Comparison of ENCODE assay signal across 21 cellular contexts in genomic region chr20:63233061-63233344, GRCh38. TPM values are rescaled to one million over a fixed set of nuclear protein-coding genes. Genes with fewer than 3 reads are reported as not detected.
"Had no signal": no experiment of that assay in that cellular context is flagged by ENCODE, and none has a peak within 500 bp of the region (broad histone marks: within the 10 kb centered on the region; RNA-seq: fewer than 3 reads in every experiment).

No MANE protein-coding gene starts in this region.

- H3K27me3 ChIP-seq: right atrium auricular region had no signal

- H3K4me1 ChIP-seq: foreskin keratinocyte, lower lobe of right lung, prostate gland had no signal

- DNase-seq: activated B cell treated with CpG ODN at 0.5 μM for 24 hours; activated CD4-positive, alpha-beta memory T cell treated with anti-CD3 and anti-CD28 coated beads, Interleukin-2, amount 10 ng/mL, durations not matched to agents 7 days and 5 days; activated CD4-positive, alpha-beta T cell treated with anti-CD3 and anti-CD28 coated beads for 48 hours; activated CD8-positive, alpha-beta memory T cell treated with anti-CD3 and anti-CD28 coated beads, Interleukin-2, amount 10 ng/mL, durations not matched to agents 7 days and 5 days; body of pancreas; caudate nucleus; endodermal cell; foreskin keratinocyte; hypothalamus; islet precursor cell; lower lobe of right lung; nephron progenitor cell; stimulated activated CD4-positive, alpha-beta T cell treated with anti-CD3 and anti-CD28 coated beads, Interleukin-2, amount 100 ng/mL, for 24 hours; stimulated activated naive CD4-positive, alpha-beta T cell treated with Interleukin-2 at 50 U/mL for 16 hours; tibial artery had no signal

- ATAC-seq: activated CD8-positive, alpha-beta memory T cell treated with anti-CD3 and anti-CD28 coated beads, Interleukin-2, amount 10 ng/mL, durations not matched to agents 7 days and 5 days; body of pancreas; foreskin keratinocyte; lower lobe of right lung had no signal

- H3K9me3 ChIP-seq: body of pancreas, lower lobe of right lung, prostate gland, right atrium auricular region, tibial artery had no signal

- H3K36me3 ChIP-seq: lower lobe of right lung, prostate gland, right atrium auricular region, tibial artery had no signal

- H3K4me3 ChIP-seq: body of pancreas, lower lobe of right lung, prostate gland, right atrium auricular region, tibial artery had no signal

- H3K27ac ChIP-seq: body of pancreas, epithelial cell of prostate, foreskin keratinocyte, lower lobe of right lung, prostate gland, right atrium auricular region, tibial artery had no signal

RNA-seq across cellular contexts. Expression of gene BIRC7, which starts 2.7 kb away (rescaled TPM):
- total RNA-seq: activated B cell treated with CpG ODN at 0.5 μM for 24 hours; activated CD4-positive, alpha-beta memory T cell treated with anti-CD3 and anti-CD28 coated beads, Interleukin-2, amount 10 ng/mL, durations not matched to agents 7 days and 5 days; activated CD8-positive, alpha-beta memory T cell treated with anti-CD3 and anti-CD28 coated beads, Interleukin-2, amount 10 ng/mL, durations not matched to agents 7 days and 5 days; body of pancreas; endodermal cell; foreskin keratinocyte; myocyte; prostate gland; right atrium auricular region had no signal
- polyA plus RNA-seq: foreskin keratinocyte had no signal

RNA-seq across cellular contexts. Expression of gene NKAIN4, which starts 21.3 kb away (rescaled TPM):
- total RNA-seq: activated B cell treated with CpG ODN at 0.5 μM for 24 hours; activated CD4-positive, alpha-beta memory T cell treated with anti-CD3 and anti-CD28 coated beads, Interleukin-2, amount 10 ng/mL, durations not matched to agents 7 days and 5 days; activated CD8-positive, alpha-beta memory T cell treated with anti-CD3 and anti-CD28 coated beads, Interleukin-2, amount 10 ng/mL, durations not matched to agents 7 days and 5 days; body of pancreas; lower lobe of right lung; myocyte; omental fat pad; right atrium auricular region; subcutaneous adipose tissue had no signal

RNA-seq across cellular contexts. Expression of gene COL20A1, which starts 60.0 kb away (rescaled TPM):
- total RNA-seq: activated B cell treated with CpG ODN at 0.5 μM for 24 hours; activated CD4-positive, alpha-beta memory T cell treated with anti-CD3 and anti-CD28 coated beads, Interleukin-2, amount 10 ng/mL, durations not matched to agents 7 days and 5 days; activated CD8-positive, alpha-beta memory T cell treated with anti-CD3 and anti-CD28 coated beads, Interleukin-2, amount 10 ng/mL, durations not matched to agents 7 days and 5 days; body of pancreas; foreskin keratinocyte; lower lobe of right lung; omental fat pad; right atrium auricular region; subcutaneous adipose tissue had no signal
- polyA plus RNA-seq: foreskin keratinocyte had no signal
